ENCODE assay signal across 17 cellular contexts in the genomic region with DNA sequence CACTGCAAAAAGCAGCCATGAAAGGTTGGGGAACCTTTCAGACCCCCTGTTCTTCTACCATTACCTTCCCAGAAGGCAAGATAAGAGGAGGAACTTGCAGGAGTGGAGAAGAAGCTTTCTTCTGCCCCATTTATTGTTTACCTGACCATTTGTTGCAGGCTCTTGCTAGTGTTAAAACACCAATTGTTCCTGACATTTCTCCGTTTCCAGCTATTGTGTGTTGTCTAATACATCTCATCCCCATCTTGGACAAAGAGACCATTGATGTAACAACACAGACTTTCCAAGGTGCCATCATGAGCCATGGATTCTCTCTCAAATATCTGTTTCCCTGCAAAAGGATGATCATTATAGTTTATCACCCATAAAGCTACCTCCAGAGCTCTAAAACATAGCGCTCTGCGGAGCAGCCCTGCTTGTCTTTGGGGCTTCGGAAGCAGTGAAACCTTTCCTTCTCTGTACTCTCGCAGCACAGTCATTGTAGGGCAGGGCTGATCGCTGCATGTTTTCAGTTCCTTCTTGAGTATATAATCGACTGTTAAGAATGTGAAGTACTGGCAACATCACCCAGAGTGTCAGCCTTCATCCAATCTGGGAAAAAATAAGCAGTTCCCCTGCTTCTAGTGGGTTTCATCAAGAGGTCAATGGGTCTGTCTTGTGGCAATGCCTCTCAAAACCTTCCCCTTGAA.
"Had no signal": no experiment of that assay in that cellular context is flagged by ENCODE, and none has a peak within 500 bp of the region (broad histone marks: within the 10 kb centered on the region; RNA-seq: fewer than 3 reads in every experiment).

No MANE protein-coding gene starts in this region.

- H3K27ac ChIP-seq: esophagus squamous epithelium, parathyroid adenoma, sigmoid colon, tibial nerve, uterus had no signal

- H3K27me3 ChIP-seq: esophagus squamous epithelium, sigmoid colon, tibial nerve, uterus had no signal

- H3K4me1 ChIP-seq: esophagus squamous epithelium, parathyroid adenoma, sigmoid colon, tibial nerve, uterus had no signal

- H3K9me3 Mint-ChIP-seq: activated CD4-positive, alpha-beta T cell treated with anti-CD3 and anti-CD28 coated beads, Interleukin-2, amount 10 ng/mL, durations not matched to agents 24 days and 14 days had no signal

- H3K9me3 ChIP-seq: esophagus squamous epithelium, sigmoid colon, tibial nerve, uterus had no signal

- H3K36me3 Mint-ChIP-seq: immature natural killer cell; naive thymus-derived CD4-positive, alpha-beta T cell; stimulated activated naive B cell treated with anti-CD40 and anti-IgM and Interleukin-4, amounts not matched to agents 10 μg/mL and 1 μg/mL and 100 μg/mL, for 72 hours had no signal

- H3K36me3 ChIP-seq: esophagus squamous epithelium, sigmoid colon, tibial nerve, uterus had no signal

- H3K4me3 ChIP-seq: esophagus squamous epithelium, sigmoid colon, tibial nerve, uterus had no signal

- H3K27ac Mint-ChIP-seq: activated CD4-positive, alpha-beta T cell treated with anti-CD3 and anti-CD28 coated beads, Interleukin-2, amount 10 ng/mL, durations not matched to agents 24 days and 14 days; activated CD8-positive, alpha-beta T cell treated with anti-CD3 and anti-CD28 coated beads for 36 hours; activated T-cell treated with anti-CD3 and anti-CD28 coated beads, Interleukin-2, amount 50 U/mL, for 72 hours; effector memory CD8-positive, alpha-beta T cell; immature natural killer cell; naive thymus-derived CD4-positive, alpha-beta T cell; stimulated activated naive B cell treated with anti-CD40 and anti-IgM and Interleukin-4, amounts not matched to agents 10 μg/mL and 1 μg/mL and 100 μg/mL, for 72 hours had no signal

- H3K79me2 ChIP-seq: parathyroid adenoma had no signal

- H3K4me1 Mint-ChIP-seq: activated CD4-positive, alpha-beta T cell treated with anti-CD3 and anti-CD28 coated beads, Interleukin-2, amount 10 ng/mL, durations not matched to agents 24 days and 14 days; immature natural killer cell; naive thymus-derived CD4-positive, alpha-beta T cell; stimulated activated naive B cell treated with anti-CD40 and anti-IgM and Interleukin-4, amounts not matched to agents 10 μg/mL and 1 μg/mL and 100 μg/mL, for 72 hours had no signal

- H2AFZ ChIP-seq: parathyroid adenoma had no signal

- ATAC-seq: activated CD8-positive, alpha-beta T cell treated with anti-CD3 and anti-CD28 coated beads for 36 hours; activated T-cell treated with anti-CD3 and anti-CD28 coated beads, Interleukin-2, amount 50 U/mL, for 72 hours; effector memory CD8-positive, alpha-beta T cell; naive thymus-derived CD4-positive, alpha-beta T cell; stimulated activated naive B cell treated with anti-CD40 and anti-IgM and Interleukin-4, amounts not matched to agents 10 μg/mL and 1 μg/mL and 100 μg/mL, for 72 hours had no signal

- H3K9ac ChIP-seq: parathyroid adenoma had no signal

- DNase-seq: activated CD4-positive, alpha-beta T cell treated with anti-CD3 and anti-CD28 coated beads, Interleukin-2, amount 10 ng/mL, durations not matched to agents 24 days and 14 days; activated CD8-positive, alpha-beta T cell treated with anti-CD3 and anti-CD28 coated beads for 36 hours; activated effector memory CD4-positive, alpha-beta T cell treated with anti-CD3 and anti-CD28 coated beads, Interleukin-2, amount 50 U/mL, for 16 hours; activated naive CD4-positive, alpha-beta T cell treated with anti-CD3 and anti-CD28 coated beads, Interleukin-2, amount 50 U/mL, for 16 hours; activated T-cell treated with anti-CD3 and anti-CD28 coated beads, Interleukin-2, amount 50 U/mL, for 72 hours; dermis blood vessel endothelial cell; effector memory CD8-positive, alpha-beta T cell; esophagus squamous epithelium; immature natural killer cell; mesendoderm; naive thymus-derived CD4-positive, alpha-beta T cell; sigmoid colon; stimulated activated naive B cell treated with anti-CD40 and anti-IgM and Interleukin-4, amounts not matched to agents 10 μg/mL and 1 μg/mL and 100 μg/mL, for 72 hours; T1000; uterus had no signal

- H3K4me3 Mint-ChIP-seq: activated CD4-positive, alpha-beta T cell treated with anti-CD3 and anti-CD28 coated beads, Interleukin-2, amount 10 ng/mL, durations not matched to agents 24 days and 14 days; activated CD8-positive, alpha-beta T cell treated with anti-CD3 and anti-CD28 coated beads for 36 hours; activated T-cell treated with anti-CD3 and anti-CD28 coated beads, Interleukin-2, amount 50 U/mL, for 72 hours; effector memory CD8-positive, alpha-beta T cell; immature natural killer cell; naive thymus-derived CD4-positive, alpha-beta T cell; stimulated activated naive B cell treated with anti-CD40 and anti-IgM and Interleukin-4, amounts not matched to agents 10 μg/mL and 1 μg/mL and 100 μg/mL, for 72 hours had no signal

- H3K27me3 Mint-ChIP-seq: activated CD4-positive, alpha-beta T cell treated with anti-CD3 and anti-CD28 coated beads, Interleukin-2, amount 10 ng/mL, durations not matched to agents 24 days and 14 days; activated CD8-positive, alpha-beta T cell treated with anti-CD3 and anti-CD28 coated beads for 36 hours; effector memory CD8-positive, alpha-beta T cell; naive thymus-derived CD4-positive, alpha-beta T cell had no signal
